Comparison of ENCODE assay signal across 10 cellular contexts in the genomic region with DNA sequence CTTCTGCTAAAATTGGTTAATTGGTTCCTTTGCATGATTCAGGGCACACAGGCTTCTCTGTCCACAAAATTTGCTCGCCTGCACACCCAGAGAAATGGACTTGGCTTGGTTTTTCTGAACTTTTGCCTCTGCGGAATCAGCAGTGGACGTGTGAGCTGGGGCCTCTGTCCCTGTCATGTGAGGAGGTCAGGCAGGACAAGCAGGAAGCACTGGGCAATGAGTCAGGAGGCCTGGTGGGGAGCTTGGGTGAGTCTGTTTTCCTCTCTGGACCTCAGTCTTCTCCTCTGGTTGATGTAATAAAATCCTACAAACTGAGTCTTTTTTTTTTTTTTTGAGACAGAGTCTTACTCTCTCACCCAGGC. TPM values are rescaled to one million over a fixed set of nuclear protein-coding genes. Genes with fewer than 3 reads are reported as not detected.
DNase-seq lines count a peak whose midpoint lies in the region; ATAC-seq and TF ChIP-seq lines count a peak whose summit lies in the region.
"Had no signal": no experiment of that assay in that cellular context is flagged by ENCODE, and none has a peak within 500 bp of the region (broad histone marks: within the 10 kb centered on the region; RNA-seq: fewer than 3 reads in every experiment).

No MANE protein-coding gene starts in this region.

- CTCF ChIA-PET in MCF 10A (lab: Yijun Ruan, JAX), result interaction anchor here (0.6 to 5.0 kb wide), 8 partner anchors 10 to 198 kb away, joined by 3 to 30 read pairs (median 8); no protein-coding TSS in a partner anchor

- no peak for TF ChIP-seq CTCF in MCF 10A (IDR thresholded peaks at IDR 0.05; ENCODE audit: unreplicated experiment)
- TF ChIP-seq CTCF in kidney epithelial cell (IDR thresholded peaks at IDR 0.05; ENCODE audit: insufficient read depth, low read length, poor library complexity, severe bottlenecking), result no peak
- TF ChIP-seq CTCF in spleen (IDR thresholded peaks at IDR 0.05 in 8 of 11, conservative IDR thresholded peaks at IDR 0.05 in 3 of 11), result no peak

- H3K9me3 Mint-ChIP-seq in MCF 10A (ENCODE audit: unreplicated experiment), result no peaks in the 10 kb centered on the region
- no peaks in the 10 kb centered on the region for H3K9me3 Mint-ChIP-seq in natural killer cell treated with Interleukin-12 subunit alpha and Interleukin-12 subunit beta and Interleukin-15 and Interleukin-18, amount 100 ng/mL, for 72 hours

- peak overlapping the region; percentile 85 for H3K27ac Mint-ChIP-seq in MCF 10A (ENCODE audit: low read depth, unreplicated experiment)
- no peak overlapping the region for H3K27ac Mint-ChIP-seq in natural killer cell treated with Interleukin-12 subunit alpha and Interleukin-12 subunit beta and Interleukin-15 and Interleukin-18, amount 100 ng/mL, for 72 hours
- H3K27ac Mint-ChIP-seq: activated naive CD8-positive, alpha-beta T cell treated with anti-CD3 and anti-CD28 coated beads, Interleukin-2, amount 10 ng/mL, durations not matched to agents 7 days and 5 days had no signal

- DNase-seq in HCEC 1CT (peak; percentile 93), MCF 10A (ENCODE audit: unreplicated experiment) (no peak), kidney epithelial cell (ENCODE audit: low read depth) (peak; percentile 67), spleen (peak; percentile 72), NCI-H146 (lab: John Stamatoyannopoulos, UW) (no peak)
- DNase-seq in natural killer cell treated with Interleukin-12 subunit alpha and Interleukin-12 subunit beta and Interleukin-15 and Interleukin-18, amount 100 ng/mL, for 72 hours (ENCODE audit: low spot score), result no peak
- DNase-seq: activated naive CD8-positive, alpha-beta T cell treated with anti-CD3 and anti-CD28 coated beads, Interleukin-2, amount 10 ng/mL, durations not matched to agents 7 days and 5 days had no signal

- ATAC-seq in natural killer cell treated with Interleukin-12 subunit alpha and Interleukin-12 subunit beta and Interleukin-15 and Interleukin-18, amount 100 ng/mL, for 72 hours, result no peak
- ATAC-seq in HG03196 (IDR thresholded peaks at IDR 0.05; ENCODE audit: unreplicated experiment), result no peak
- no peak for ATAC-seq in GM21367 (IDR thresholded peaks at IDR 0.05; ENCODE audit: unreplicated experiment)

- POLR2A ChIA-PET in MCF 10A (lab: Yijun Ruan, JAX), result interaction anchor here (0.9 to 2.2 kb wide), 7 partner anchors 9 to 211 kb away, joined by 4 to 31 read pairs (median 7); no protein-coding TSS in a partner anchor

- H3K27me3 ChIP-seq in kidney epithelial cell (ENCODE audit: control insufficient read depth, insufficient read depth, low read length) (no peaks in the 10 kb centered on the region), spleen (replicated peaks in 1 of 7) (peaks cover 0 to 43% (median 0%) of the 10 kb centered on the region in 7 donors)

- intact Hi-C loops in MCF 10A (cut with micrococcal nuclease), result loop anchor here (5.0 kb wide), 1 partner anchor 541 kb away; no protein-coding TSS in a partner anchor
- intact Hi-C loops in spleen (cut with DNase I; ENCODE audit: low total_unique reads), result loop anchor here (10.0 kb wide), 1 partner anchor 423 kb away; no protein-coding TSS in a partner anchor

- TF ChIP-seq POLR2A in spleen (IDR thresholded peaks at IDR 0.05), result no peak

- peaks cover 21% of the 10 kb centered on the region for H3K4me1 Mint-ChIP-seq in MCF 10A (ENCODE audit: insufficient read depth, unreplicated experiment)
- peaks cover 0 to 3% of the 10 kb centered on the region in 2 donors for H3K4me1 Mint-ChIP-seq in natural killer cell treated with Interleukin-12 subunit alpha and Interleukin-12 subunit beta and Interleukin-15 and Interleukin-18, amount 100 ng/mL, for 72 hours (ENCODE audit: low read depth in 2 of 2)
- H3K4me1 Mint-ChIP-seq: activated naive CD8-positive, alpha-beta T cell treated with anti-CD3 and anti-CD28 coated beads, Interleukin-2, amount 10 ng/mL, durations not matched to agents 7 days and 5 days had no signal

- peaks cover 0 to 8% (median 4%) of the 10 kb centered on the region in 8 donors for H3K9me3 ChIP-seq in spleen
- H3K9me3 ChIP-seq: neutrophil had no signal

- no peaks in the 10 kb centered on the region for H3K36me3 ChIP-seq in kidney epithelial cell (ENCODE audit: control insufficient read depth, insufficient read depth, low read length)
- H3K36me3 ChIP-seq in spleen, result no peaks in the 10 kb centered on the region
- H3K36me3 ChIP-seq: neutrophil had no signal

- peak overlapping the region in 2 of 8 donors; percentile 7 to 36 for H3K27ac ChIP-seq in spleen
- H3K27ac ChIP-seq: neutrophil had no signal

- H3K4me3 ChIP-seq in kidney epithelial cell (ENCODE audit: low read depth, low read length) (no peak overlapping the region), spleen (no peak overlapping the region)

- peaks cover 0 to 14% (median 3%) of the 10 kb centered on the region in 6 donors for H3K4me1 ChIP-seq in spleen

- H3K4me3 Mint-ChIP-seq in MCF 10A (ENCODE audit: unreplicated experiment), result peak overlapping the region; percentile 33
- H3K4me3 Mint-ChIP-seq in natural killer cell treated with Interleukin-12 subunit alpha and Interleukin-12 subunit beta and Interleukin-15 and Interleukin-18, amount 100 ng/mL, for 72 hours, result no peak overlapping the region
- H3K4me3 Mint-ChIP-seq: activated naive CD8-positive, alpha-beta T cell treated with anti-CD3 and anti-CD28 coated beads, Interleukin-2, amount 10 ng/mL, durations not matched to agents 7 days and 5 days had no signal

- BruUV-seq in MCF 10A (replicated peaks; lab: Mats Ljungman, UMichigan), result no TSS peak

- no peaks in the 10 kb centered on the region for H3K27me3 Mint-ChIP-seq in MCF 10A (ENCODE audit: insufficient read depth, unreplicated experiment)
- H3K27me3 Mint-ChIP-seq in natural killer cell treated with Interleukin-12 subunit alpha and Interleukin-12 subunit beta and Interleukin-15 and Interleukin-18, amount 100 ng/mL, for 72 hours, result peaks cover 7 to 11% of the 10 kb centered on the region in 2 donors

- WGBS in spleen, 5 donors, result 40 to 74% (median 47%) methylated on average over 3 of the region's 3 CpGs

- H3K36me3 Mint-ChIP-seq in MCF 10A (ENCODE audit: insufficient read depth, unreplicated experiment), result peaks cover 7% of the 10 kb centered on the region
- H3K36me3 Mint-ChIP-seq in natural killer cell treated with Interleukin-12 subunit alpha and Interleukin-12 subunit beta and Interleukin-15 and Interleukin-18, amount 100 ng/mL, for 72 hours, result no peaks in the 10 kb centered on the region
- H3K36me3 Mint-ChIP-seq: activated naive CD8-positive, alpha-beta T cell treated with anti-CD3 and anti-CD28 coated beads, Interleukin-2, amount 10 ng/mL, durations not matched to agents 7 days and 5 days had no signal

RNA-seq across cellular contexts. Expression of a gene that starts 10.4 kb away (rescaled TPM):
- total RNA-seq in MCF 10A (2022) (49.1 and 69.2 TPM in 2 replicates), kidney epithelial cell (180 and 210 TPM in 2 replicates), spleen (10 to 100 TPM in 2 of 7 donors, 1 to 10 TPM in 5; 4.3 to 12.7 (median 8.0) TPM)
- 10 to 100 TPM in 2 of 3 donors, 1 to 10 TPM in 1; 8.2 to 13.1 (median 11.4) TPM for polyA plus RNA-seq in spleen
- total RNA-seq in natural killer cell treated with Interleukin-12 subunit alpha and Interleukin-12 subunit beta and Interleukin-15 and Interleukin-18, amount 100 ng/mL, for 72 hours, result under 1 TPM; 0.14 to 0.45 TPM

Comparison
In these comparisons a context has a peak if more than half of its experiments do, and no peak if none do; other contexts are left out.
1. DNase-seq: peak in HCEC 1CT (single experiment), kidney epithelial cell (single experiment) and spleen (single experiment); none in MCF 10A (single experiment), NCI-H146 (single experiment) and natural killer cell treated with Interleukin-12 subunit alpha and Interleukin-12 subunit beta and Interleukin-15 and Interleukin-18, amount 100 ng/mL, for 72 hours (single experiment).